Comparison of ENCODE assay signal across 22 cellular contexts in the genomic region with DNA sequence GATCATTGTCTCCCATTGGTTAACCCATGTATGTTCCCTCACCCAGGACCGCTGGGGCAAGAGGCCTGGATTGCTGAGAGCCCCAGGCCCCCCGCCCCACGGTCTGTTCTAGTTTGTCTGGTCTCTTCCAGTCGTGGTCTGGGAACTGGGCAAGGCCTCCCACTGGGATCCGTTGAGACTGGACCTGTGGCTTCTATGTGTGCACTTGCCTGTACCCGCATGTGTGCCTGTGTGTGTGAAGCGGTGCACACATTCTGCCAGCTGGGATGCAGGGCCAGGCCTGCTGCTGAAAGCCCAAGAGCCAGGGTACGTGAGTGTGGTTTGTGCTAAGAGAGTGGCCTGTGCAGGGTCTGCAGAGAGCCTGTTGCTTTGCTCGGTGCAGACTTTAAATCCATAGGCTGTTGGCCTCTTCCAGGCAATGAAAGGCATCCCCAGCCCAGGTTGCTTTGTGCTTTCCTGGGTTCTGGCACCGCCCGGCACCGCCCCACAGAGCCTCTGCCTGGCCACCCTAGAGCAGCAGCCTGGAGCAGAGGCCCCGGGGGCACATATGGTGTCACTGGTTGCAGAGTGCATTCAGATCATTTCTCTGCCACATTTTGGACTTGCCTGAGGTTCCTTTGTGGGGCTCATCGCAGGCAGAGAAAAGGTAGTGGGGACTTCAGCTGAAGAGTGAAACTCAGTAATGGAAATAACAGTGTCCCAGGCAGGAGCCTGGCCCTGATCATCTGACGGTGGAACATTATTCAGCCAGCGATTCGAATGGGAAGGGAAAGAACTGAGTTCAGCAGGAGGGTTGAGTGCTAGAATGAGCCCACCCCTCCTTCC.
A peak's percentile ranks its signal among the peaks of the same experiment; 100 is the strongest.
DNase-seq lines count a peak whose midpoint lies in the region; ATAC-seq and TF ChIP-seq lines count a peak whose summit lies in the region.
"Had no signal": no experiment of that assay in that cellular context is flagged by ENCODE, and none has a peak within 500 bp of the region (broad histone marks: within the 10 kb centered on the region; RNA-seq: fewer than 3 reads in every experiment).

No MANE protein-coding gene starts in this region.

- no peaks in the 10 kb centered on the region for H3K4me1 ChIP-seq in neural progenitor cell
- H3K4me1 ChIP-seq: SJSA1 had no signal

- H3K27me3 Mint-ChIP-seq in neural progenitor cell (ENCODE audit: insufficient read depth, low read depth) = peaks cover 3% of the 10 kb centered on the region
- no peaks in the 10 kb centered on the region for H3K27me3 Mint-ChIP-seq in stimulated activated memory B cell treated with anti-CD40 and anti-IgM and Interleukin-4, amounts not matched to agents 10 μg/mL and 1 μg/mL and 100 μg/mL, for 72 hours
- H3K27me3 Mint-ChIP-seq: CD4-positive, alpha-beta memory T cell had no signal

- no peaks in the 10 kb centered on the region for H4K20me1 ChIP-seq in neural progenitor cell (ENCODE audit: low read depth)

- H3F3A ChIP-seq in neural progenitor cell (ENCODE audit: low read depth) = peaks cover 6% of the 10 kb centered on the region

- H3K4me3 ChIP-seq in coronary artery (no peak overlapping the region), neural progenitor cell (no peak overlapping the region)
- H3K4me3 ChIP-seq: MG63, SJSA1 had no signal

- no peaks in the 10 kb centered on the region for H3K9me3 ChIP-seq in neural progenitor cell (ENCODE audit: low read depth)
- H3K9me3 ChIP-seq: MG63 had no signal

- no peaks in the 10 kb centered on the region for H3K36me3 Mint-ChIP-seq in neural progenitor cell
- no peaks in the 10 kb centered on the region for H3K36me3 Mint-ChIP-seq in stimulated activated memory B cell treated with anti-CD40 and anti-IgM and Interleukin-4, amounts not matched to agents 10 μg/mL and 1 μg/mL and 100 μg/mL, for 72 hours
- H3K36me3 Mint-ChIP-seq: CD4-positive, alpha-beta memory T cell had no signal

- H3K4me3 Mint-ChIP-seq in neural progenitor cell = no peak overlapping the region
- no peak overlapping the region for H3K4me3 Mint-ChIP-seq in stimulated activated memory B cell treated with anti-CD40 and anti-IgM and Interleukin-4, amounts not matched to agents 10 μg/mL and 1 μg/mL and 100 μg/mL, for 72 hours
- H3K4me3 Mint-ChIP-seq: CD4-positive, alpha-beta memory T cell had no signal

- DNase-seq in coronary artery (ENCODE audit: low spot score) (peak; percentile 59), islet precursor cell (peak; percentile 43), neural progenitor cell (ENCODE audit: low spot score) (no peak), GM13977 (ENCODE audit: low spot score) (no peak)
- no peak for DNase-seq in stimulated activated CD4-positive, alpha-beta T cell treated with anti-CD3 and anti-CD28 coated beads, Interleukin-15, amount 100 ng/mL, for 24 hours
- DNase-seq: C1 segment of cervical spinal cord; CD4-positive, alpha-beta memory T cell; COR-L47; DMS53; GOT3; HCEC 1CT; IMR-90; KG1; MG63; NCI-H1105 treated with DMSO at 0.1 percent for 48 hours; NCI-H2029; NCI-H526 treated with DMSO at 0.1 percent for 48 hours; Right ventricle myocardium superior; RPMI8226 had no signal

- peak overlapping the region; percentile 60 for H2AFZ ChIP-seq in neural progenitor cell (replicated peaks)

- ATAC-seq in stimulated activated memory B cell treated with anti-CD40 and anti-IgM and Interleukin-4, amounts not matched to agents 10 μg/mL and 1 μg/mL and 100 μg/mL, for 72 hours = peak; percentile 8
- no peak for ATAC-seq in GM21786 (IDR thresholded peaks at IDR 0.05; ENCODE audit: unreplicated experiment)

- H3K27ac ChIP-seq in coronary artery = no peak overlapping the region
- no peak overlapping the region for H3K27ac ChIP-seq in neural progenitor cell
- H3K27ac ChIP-seq: SJSA1 had no signal

- H3K79me2 ChIP-seq in neural progenitor cell (ENCODE audit: low read depth) = no peaks in the 10 kb centered on the region

- no peak overlapping the region for H3K27ac Mint-ChIP-seq in neural progenitor cell
- H3K27ac Mint-ChIP-seq in stimulated activated memory B cell treated with anti-CD40 and anti-IgM and Interleukin-4, amounts not matched to agents 10 μg/mL and 1 μg/mL and 100 μg/mL, for 72 hours = no peak overlapping the region
- H3K27ac Mint-ChIP-seq: CD4-positive, alpha-beta memory T cell had no signal

- no peaks in the 10 kb centered on the region for H3K27me3 ChIP-seq in neural progenitor cell
- H3K27me3 ChIP-seq: MG63, SJSA1 had no signal

- no peaks in the 10 kb centered on the region for H3K9me3 Mint-ChIP-seq in neural progenitor cell
- no peaks in the 10 kb centered on the region for H3K9me3 Mint-ChIP-seq in stimulated activated memory B cell treated with anti-CD40 and anti-IgM and Interleukin-4, amounts not matched to agents 10 μg/mL and 1 μg/mL and 100 μg/mL, for 72 hours

- no peaks in the 10 kb centered on the region for H3K36me3 ChIP-seq in neural progenitor cell
- H3K36me3 ChIP-seq: MG63, SJSA1 had no signal

- TF ChIP-seq CTCF in coronary artery (IDR thresholded peaks at IDR 0.05) (no peak), neural progenitor cell (IDR thresholded peaks at IDR 0.05) (no peak), GM13977 (IDR thresholded peaks at IDR 0.05; ENCODE audit: extremely low read depth, insufficient read depth, missing control alignments) (no peak)

- H3K4me1 Mint-ChIP-seq in neural progenitor cell = peaks cover 8% of the 10 kb centered on the region
- H3K4me1 Mint-ChIP-seq in stimulated activated memory B cell treated with anti-CD40 and anti-IgM and Interleukin-4, amounts not matched to agents 10 μg/mL and 1 μg/mL and 100 μg/mL, for 72 hours = no peaks in the 10 kb centered on the region
- H3K4me1 Mint-ChIP-seq: CD4-positive, alpha-beta memory T cell had no signal

- no peak overlapping the region for H3K4me2 ChIP-seq in neural progenitor cell

- no peak overlapping the region for H3K9ac ChIP-seq in neural progenitor cell

- in situ Hi-C loops in GM13977 (cut with MboI; ENCODE audit: low pct_unique_long_range_greater_than_20kb, low sequenced_read_pairs, unreplicated experiment) = no loop called here

Comparison
In these comparisons a context has a peak if more than half of its experiments do, and no peak if none do; other contexts are left out.
1. DNase-seq: peak in coronary artery (single experiment) and islet precursor cell (single experiment); none in neural progenitor cell (single experiment), GM13977 (single experiment) and stimulated activated CD4-positive, alpha-beta T cell treated with anti-CD3 and anti-CD28 coated beads, Interleukin-15, amount 100 ng/mL, for 24 hours (single experiment).